In genomic region chr18:48649231-48649630, GRCh38 we compare ENCODE assay signal across 25 cellular contexts.
DNase-seq lines count a peak whose midpoint lies in the region; ATAC-seq and TF ChIP-seq lines count a peak whose summit lies in the region.
"Had no signal": no experiment of that assay in that cellular context is flagged by ENCODE, and none has a peak within 500 bp of the region (broad histone marks: within the 10 kb centered on the region; RNA-seq: fewer than 3 reads in every experiment).

No MANE protein-coding gene starts in this region.

- peak; percentile 29; the same call in 1 of the 2 replicates for TF ChIP-seq CTCF in VCaP (conservative IDR thresholded peaks at IDR 0.05)

- ATAC-seq in GM21737 (IDR thresholded peaks at IDR 0.05; ENCODE audit: unreplicated experiment): no peak
- ATAC-seq: K562; naive thymus-derived CD8-positive, alpha-beta T cell had no signal

- H3K27ac ChIP-seq in VCaP: no peak overlapping the region; the same call in 1 of the 2 replicates
- H3K27ac ChIP-seq: 22Rv1, brain microvascular endothelial cell, upper lobe of left lung had no signal

- DNase-seq in DMS 273 (lab: John Stamatoyannopoulos, UW; ENCODE audit: unreplicated experiment): peak; percentile 19
- DNase-seq in DMS 273 treated with DMSO at 0.1 percent for 48 hours (lab: John Stamatoyannopoulos, UW): no peak
- DNase-seq in NCI-H146 treated with DMSO at 0.1 percent for 48 hours (lab: John Stamatoyannopoulos, UW; ENCODE audit: unreplicated experiment): peak; percentile 40
- DNase-seq in mesenteric fat pad (ENCODE audit: low spot score): peak; percentile 37
- DNase-seq in hippocampal formation (lab: John Stamatoyannopoulos, UW): no peak
- no peak for DNase-seq in cerebellar cortex (ENCODE audit: low spot score)
- DNase-seq: brain microvascular endothelial cell; COR-L47; dermis blood vessel endothelial cell; foreskin melanocyte; GF-D8; mesenchymal stem cell; MV-4-11; naive thymus-derived CD8-positive, alpha-beta T cell; NCI-H2081 treated with DMSO at 0.1 percent for 48 hours; NK-92 treated with Interleukin-12 subunit alpha and Interleukin-12 subunit beta, amount 100 ng/mL, for 24 hours; RPMI8226; small intestine; stimulated activated CD4-positive, alpha-beta T cell treated with anti-CD3 and anti-CD28 coated beads, Interleukin-4, amount 100 ng/mL, for 24 hours; T1000; upper lobe of left lung had no signal

Comparison
In these comparisons a context has a peak if more than half of its experiments do, and no peak if none do; other contexts are left out.
1. DNase-seq: peak in DMS 273 (single experiment), NCI-H146 treated with DMSO at 0.1 percent for 48 hours (single experiment) and mesenteric fat pad (single experiment); none in DMS 273 treated with DMSO at 0.1 percent for 48 hours (single experiment), hippocampal formation (0 of 2) and cerebellar cortex (single experiment).